ENCODE assay signal across 8 cellular contexts in the genomic region with DNA sequence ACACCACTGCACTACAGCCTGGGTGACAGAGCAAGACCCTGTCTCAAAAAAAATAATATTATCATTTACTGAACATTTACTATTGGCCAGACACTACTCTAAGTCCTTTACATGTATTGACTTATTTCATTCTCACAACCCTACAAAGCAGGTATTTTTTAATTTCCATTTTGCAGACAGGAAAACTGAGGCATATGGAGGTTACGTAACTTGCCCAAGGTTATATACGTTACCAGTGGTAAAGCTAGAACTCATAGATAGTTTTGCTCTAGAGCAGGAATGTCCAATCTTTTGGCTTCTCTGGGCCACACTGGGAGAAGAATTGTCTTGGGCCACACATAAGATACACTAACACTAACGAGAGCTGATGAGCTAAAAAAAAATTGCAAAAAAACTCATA.
"Had no signal": no experiment of that assay in that cellular context is flagged by ENCODE, and none has a peak within 500 bp of the region (broad histone marks: within the 10 kb centered on the region; RNA-seq: fewer than 3 reads in every experiment).

No MANE protein-coding gene starts in this region.

- H3K9ac ChIP-seq: KMS-11 had no signal

- FAIRE-seq: H1, H54 had no signal

- ATAC-seq: GM23338 had no signal

- H3K4me2 ChIP-seq: GM23338, KMS-11 had no signal

- H3K27ac ChIP-seq: KMS-11 had no signal

- H2AFZ ChIP-seq: GM23338 had no signal

- DNase-seq: H9, HCEC 1CT, IMR-90, KBM-7 had no signal

- H3K4me3 ChIP-seq: GM23338 had no signal
